ENCODE assay signal across 15 cellular contexts in the genomic region with DNA sequence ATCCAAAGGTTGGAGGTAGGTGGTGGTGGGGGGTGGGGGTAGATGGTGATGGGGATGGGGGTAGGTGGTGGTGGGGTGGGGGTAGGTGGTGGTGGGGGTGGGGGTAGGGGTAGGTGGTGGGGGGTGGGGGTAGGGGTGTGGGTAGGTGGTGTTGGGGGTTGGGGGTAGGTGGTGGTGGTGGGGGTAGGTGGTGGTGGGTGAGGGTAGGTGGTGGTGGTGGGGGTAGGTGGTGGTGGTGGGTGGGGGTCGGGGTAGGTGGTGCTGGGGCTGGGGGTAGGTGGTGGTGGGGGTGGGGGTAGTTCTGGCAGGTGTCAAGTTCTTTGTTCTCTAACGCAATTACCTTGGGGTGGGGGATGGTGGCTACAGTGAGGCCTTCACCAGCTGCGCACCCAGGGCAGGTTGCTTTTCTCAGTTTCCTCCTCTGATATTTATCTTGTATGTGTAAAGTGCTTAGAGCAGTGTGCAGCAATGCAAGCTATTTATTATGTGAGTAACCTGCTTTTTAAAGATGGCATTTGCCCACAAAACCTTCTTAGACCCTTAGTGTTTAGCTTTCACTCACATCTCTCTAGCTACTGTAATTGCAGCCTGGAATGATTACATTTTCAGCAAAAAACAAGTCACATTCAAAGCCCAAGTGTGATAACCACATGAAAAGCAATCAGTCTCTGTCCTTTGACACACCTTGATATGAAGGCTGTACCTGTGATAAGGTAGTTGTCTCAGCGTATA. TPM values are rescaled to one million over a fixed set of nuclear protein-coding genes. Genes with fewer than 3 reads are reported as not detected.
DNase-seq lines count a peak whose midpoint lies in the region; ATAC-seq and TF ChIP-seq lines count a peak whose summit lies in the region.
"Had no signal": no experiment of that assay in that cellular context is flagged by ENCODE, and none has a peak within 500 bp of the region (broad histone marks: within the 10 kb centered on the region; RNA-seq: fewer than 3 reads in every experiment).

No MANE protein-coding gene starts in this region.

- no peaks in the 10 kb centered on the region for H3K36me3 ChIP-seq in mucosa of descending colon (ENCODE audit: low read depth)
- H3K36me3 ChIP-seq: brain microvascular endothelial cell, left lung, neural progenitor cell had no signal

- peaks cover 3% of the 10 kb centered on the region for H3K4me1 ChIP-seq in mucosa of descending colon (ENCODE audit: low read depth)
- H3K4me1 ChIP-seq: left lung had no signal

- no peak for TF ChIP-seq CTCF in mucosa of descending colon (IDR thresholded peaks at IDR 0.05)

- POLR2A ChIA-PET in activated CD4-positive, alpha-beta memory T cell treated with anti-CD3 and anti-CD28 coated beads for 36 hours (lab: Charles Lee), result interaction anchor here (1.4 to 10.3 kb wide), 4 partner anchors 10 to 74 kb away, joined by 3 to 93 read pairs (median 10); a partner anchor contains a TSS

- peak overlapping the region; percentile 30 for H3K27ac Mint-ChIP-seq in activated CD4-positive, alpha-beta memory T cell treated with anti-CD3 and anti-CD28 coated beads for 36 hours
- H3K27ac Mint-ChIP-seq: neural progenitor cell had no signal

- H3K9me3 Mint-ChIP-seq in activated CD4-positive, alpha-beta memory T cell treated with anti-CD3 and anti-CD28 coated beads for 36 hours, result no peaks in the 10 kb centered on the region
- H3K9me3 Mint-ChIP-seq: neural progenitor cell had no signal

- DNase-seq in NK-92 treated with Interleukin-12 subunit alpha and Interleukin-12 subunit beta, amount 100 ng/mL, for 24 hours (lab: John Stamatoyannopoulos, UW), result peak; percentile 29
- no peak for DNase-seq in NK-92 (lab: John Stamatoyannopoulos, UW; ENCODE audit: unreplicated experiment)
- DNase-seq in Jurkat, Clone E6-1 (ENCODE audit: low read depth, low spot score), result peak; percentile 87
- DNase-seq in activated CD4-positive, alpha-beta memory T cell treated with anti-CD3 and anti-CD28 coated beads for 36 hours, result peak; percentile 69
- DNase-seq in mucosa of descending colon, result peak in 1 of 3 donors; percentile 21
- no peak for DNase-seq in SHP77 (lab: John Stamatoyannopoulos, UW)
- DNase-seq: brain microvascular endothelial cell, DMS 273 treated with DMSO at 0.1 percent for 48 hours, left lung, NCI-H1105, SW 1271 had no signal

- H3K4me3 Mint-ChIP-seq in activated CD4-positive, alpha-beta memory T cell treated with anti-CD3 and anti-CD28 coated beads for 36 hours, result no peak overlapping the region
- H3K4me3 Mint-ChIP-seq: neural progenitor cell had no signal

- H3K27me3 Mint-ChIP-seq in activated CD4-positive, alpha-beta memory T cell treated with anti-CD3 and anti-CD28 coated beads for 36 hours, result no peaks in the 10 kb centered on the region

- CTCF ChIA-PET in activated CD4-positive, alpha-beta memory T cell treated with anti-CD3 and anti-CD28 coated beads for 36 hours (lab: Charles Lee), result interaction anchor here (1.2 to 1.9 kb wide), 5 partner anchors 9 to 46 kb away, joined by 3 to 13 read pairs (median 5); no protein-coding TSS in a partner anchor

- H3K9me3 ChIP-seq in mucosa of descending colon, result no peaks in the 10 kb centered on the region
- H3K9me3 ChIP-seq: left lung had no signal

- H3K4me1 Mint-ChIP-seq in activated CD4-positive, alpha-beta memory T cell treated with anti-CD3 and anti-CD28 coated beads for 36 hours (ENCODE audit: low read depth), result peaks cover 62% of the 10 kb centered on the region

- H3K36me3 Mint-ChIP-seq in activated CD4-positive, alpha-beta memory T cell treated with anti-CD3 and anti-CD28 coated beads for 36 hours, result no peaks in the 10 kb centered on the region
- H3K36me3 Mint-ChIP-seq: neural progenitor cell had no signal

- ATAC-seq in mucosa of descending colon (peak; percentile 42), GM21786 (IDR thresholded peaks at IDR 0.05; ENCODE audit: unreplicated experiment) (no peak), GM18858 (IDR thresholded peaks at IDR 0.05; ENCODE audit: unreplicated experiment) (no peak)
- ATAC-seq: left lung had no signal

- intact Hi-C loops in activated CD4-positive, alpha-beta memory T cell treated with anti-CD3 and anti-CD28 coated beads for 36 hours (cut with micrococcal nuclease), result loop anchor here (1.0 kb wide), 2 partner anchors 8 to 20 kb away; no protein-coding TSS in a partner anchor
- intact Hi-C loops in mucosa of descending colon (cut with DNase I, micrococcal nuclease), result no loop called here

- H3K4me3 ChIP-seq in Jurkat, Clone E6-1 (ENCODE audit: low read length), result no peak overlapping the region
- H3K4me3 ChIP-seq in mucosa of descending colon, result no peak overlapping the region
- H3K4me3 ChIP-seq: left lung, neural progenitor cell, skin epidermis had no signal

RNA-seq across cellular contexts. Expression of a gene that starts 8.2 kb away (rescaled TPM):
- polyA plus RNA-seq in Jurkat, Clone E6-1 (2012; ENCODE audit: insufficient read depth, insufficient read length), result 149 TPM
- total RNA-seq in activated CD4-positive, alpha-beta memory T cell treated with anti-CD3 and anti-CD28 coated beads for 36 hours, result 10 to 100 TPM; 60.4 to 65.2 TPM
- total RNA-seq in mucosa of descending colon, result 10 to 100 TPM in 2 of 3 donors, 1 to 10 TPM in 1; 5.4 to 13.4 (median 12.1) TPM

Comparison
In these comparisons a context has a peak if more than half of its experiments do, and no peak if none do; other contexts are left out.
1. DNase-seq: peak in NK-92 treated with Interleukin-12 subunit alpha and Interleukin-12 subunit beta, amount 100 ng/mL, for 24 hours (single experiment), Jurkat, Clone E6-1 (single experiment) and activated CD4-positive, alpha-beta memory T cell treated with anti-CD3 and anti-CD28 coated beads for 36 hours (single experiment); none in NK-92 (single experiment) and SHP77 (0 of 2).
2. RNA of a gene that starts 8.2 kb away (total RNA-seq): 60.4 to 65.2 TPM in activated CD4-positive, alpha-beta memory T cell treated with anti-CD3 and anti-CD28 coated beads for 36 hours; 5.4 to 13.4 TPM in mucosa of descending colon; every median in the first group is over 4 times any median in the second.